ENCODE assay signal across 8 cellular contexts in genomic region chr7:12687213-12688171, GRCh38. TPM values are rescaled to one million over a fixed set of nuclear protein-coding genes. Genes with fewer than 3 reads are reported as not detected.
DNase-seq lines count a peak whose midpoint lies in the region; ATAC-seq and TF ChIP-seq lines count a peak whose summit lies in the region.

TSS of gene ARL4A (plus strand) at chr7:12687633. CDS start at chr7:12688255, 622 bp downstream.

- peaks cover 48% of the 10 kb centered on the region for H3K79me2 ChIP-seq in PC-3 (ENCODE audit: low read length)

- no peaks in the 10 kb centered on the region for H3K9me3 ChIP-seq in PC-3 (ENCODE audit: low read length)
- no peaks in the 10 kb centered on the region for H3K9me3 ChIP-seq in mononuclear cell (ENCODE audit: low read depth, low read length)

- peak; percentile 61 for TF ChIP-seq CTCF in PC-3 (conservative IDR thresholded peaks at IDR 0.05; ENCODE audit: low read depth, low read length)

- peak within 1 kb of the TSS; percentile 88 for H3K4me2 ChIP-seq in PC-3 (ENCODE audit: low read length)

- POLR2A ChIA-PET in PC-3 (lab: Charles Lee; ENCODE audit: unreplicated experiment) = interaction anchor here (0.5 to 1.1 kb wide), 12 partner anchors 19 to 1773 kb away, joined by 3 to 8 read pairs (median 4); no protein-coding TSS in a partner anchor

- H3F3A ChIP-seq in PC-3 (ENCODE audit: low read length, unreplicated experiment) = no peaks in the 10 kb centered on the region

- peaks cover 27% of the 10 kb centered on the region for H4K20me1 ChIP-seq in PC-3 (ENCODE audit: low read length)

- H3K36me3 ChIP-seq in PC-3 (ENCODE audit: low read depth, low read length) = 0 out of 2 replicates have a peak, but pooled peaks cover 3% of the 10 kb centered on the region

- intact Hi-C loops in PC-3 (cut with micrococcal nuclease) = loop anchor here (1.0 to 5.0 kb wide), 8 partner anchors 23 to 510 kb away; no protein-coding TSS in a partner anchor

- ATAC-seq in GM21526 (IDR thresholded peaks at IDR 0.05; ENCODE audit: low FRiP score, unreplicated experiment) (peak; percentile 89), PC-3 (peak; percentile 76)

- peak within 1 kb of the TSS; percentile 86 for H3K9ac ChIP-seq in PC-3 (ENCODE audit: low read length)

- H3K27me3 ChIP-seq in PC-3 (ENCODE audit: low read length) = no peaks in the 10 kb centered on the region
- no peaks in the 10 kb centered on the region for H3K27me3 ChIP-seq in mononuclear cell (ENCODE audit: insufficient read depth, low read length)

- peak within 1 kb of the TSS; percentile 71 for H3K27ac ChIP-seq in PC-3 (ENCODE audit: low read length)
- H3K27ac ChIP-seq in epithelial cell of prostate = peak within 1 kb of the TSS; percentile 84

- DNase-seq in D341Med (ENCODE audit: low spot score) (peak; percentile 95), HuH-7 (ENCODE audit: low spot score) (peak; percentile 98), PC-3 (peak; percentile 98), epithelial cell of prostate (ENCODE audit: low read depth, low spot score) (peak; percentile 95)
- peak; percentile 87 for DNase-seq in activated T-cell treated with anti-CD3 and anti-CD28 coated beads, Interleukin-2, amount 50 U/mL, for 1 hour
- DNase-seq in stimulated activated CD8-positive, alpha-beta memory T cell treated with anti-CD3 and anti-CD28 coated beads, Interleukin-2, amount 100 ng/mL, for 48 hours (ENCODE audit: low read depth in 2 of 2) = peak; percentile 83 to 86

- CTCF ChIA-PET in PC-3 (lab: Charles Lee) = interaction anchor here (0.5 to 2.4 kb wide), 20 partner anchors 19 to 564 kb away, joined by 3 to 15 read pairs (median 3); no protein-coding TSS in a partner anchor

- H2AFZ ChIP-seq in PC-3 (ENCODE audit: low read length) = peak within 1 kb of the TSS; percentile 91

- BruUV-seq in PC-3 (replicated peaks; lab: Mats Ljungman, UMichigan) = TSS peak; percentile 63

- no peaks in the 10 kb centered on the region for H3K9me2 ChIP-seq in PC-3 (replicated peaks; ENCODE audit: low read length)

- H3K4me1 ChIP-seq in PC-3 (ENCODE audit: insufficient read depth, low read length) (peaks cover 32% of the 10 kb centered on the region), mononuclear cell (ENCODE audit: insufficient read depth, low read length) (peaks cover 15% of the 10 kb centered on the region)

- H3K4me3 ChIP-seq in PC-3 (ENCODE audit: low read length) (peak within 1 kb of the TSS; percentile 92), mononuclear cell (ENCODE audit: low read length) (peak within 1 kb of the TSS; percentile 78)

RNA-seq across cellular contexts. Expression of gene ARL4A, which starts in this region (rescaled TPM):
- 23.7 and 25.1 TPM in 2 replicates for total RNA-seq in PC-3 (2014; rRNA removed)
- 129 TPM for total RNA-seq in mononuclear cell

Comparison
In these comparisons a context has a peak if more than half of its experiments do, and no peak if none do; other contexts are left out.
1. Peak in every context shown above with its lines: DNase-seq, ATAC-seq, H3K4me3 ChIP-seq and H3K27ac ChIP-seq.